ENCODE assay signal across 1 cellular context in genomic region chr11:118139578-118139977, GRCh38.
TF ChIP-seq lines count a peak whose summit lies in the region.

No MANE protein-coding gene starts in this region.

TF ChIP-seq in K562, 482 proteins besides CTCF, POLR2A, EP300 and RAD21:
- TF ChIP-seq ZZZ3 (IDR thresholded peaks at IDR 0.05) (no peak), ZFP36 (IDR thresholded peaks at IDR 0.05; ENCODE audit: low read depth, low read length, partially characterized antibody) (peak; percentile 25), RBM25 (IDR thresholded peaks at IDR 0.05; ENCODE audit: low read depth, low read length, severe bottlenecking) (peak; percentile 30)
TF ChIP-seq in K562: peak in this region for 2.
